Comparison of ENCODE assay signal across 2 cellular contexts in the genomic region with DNA sequence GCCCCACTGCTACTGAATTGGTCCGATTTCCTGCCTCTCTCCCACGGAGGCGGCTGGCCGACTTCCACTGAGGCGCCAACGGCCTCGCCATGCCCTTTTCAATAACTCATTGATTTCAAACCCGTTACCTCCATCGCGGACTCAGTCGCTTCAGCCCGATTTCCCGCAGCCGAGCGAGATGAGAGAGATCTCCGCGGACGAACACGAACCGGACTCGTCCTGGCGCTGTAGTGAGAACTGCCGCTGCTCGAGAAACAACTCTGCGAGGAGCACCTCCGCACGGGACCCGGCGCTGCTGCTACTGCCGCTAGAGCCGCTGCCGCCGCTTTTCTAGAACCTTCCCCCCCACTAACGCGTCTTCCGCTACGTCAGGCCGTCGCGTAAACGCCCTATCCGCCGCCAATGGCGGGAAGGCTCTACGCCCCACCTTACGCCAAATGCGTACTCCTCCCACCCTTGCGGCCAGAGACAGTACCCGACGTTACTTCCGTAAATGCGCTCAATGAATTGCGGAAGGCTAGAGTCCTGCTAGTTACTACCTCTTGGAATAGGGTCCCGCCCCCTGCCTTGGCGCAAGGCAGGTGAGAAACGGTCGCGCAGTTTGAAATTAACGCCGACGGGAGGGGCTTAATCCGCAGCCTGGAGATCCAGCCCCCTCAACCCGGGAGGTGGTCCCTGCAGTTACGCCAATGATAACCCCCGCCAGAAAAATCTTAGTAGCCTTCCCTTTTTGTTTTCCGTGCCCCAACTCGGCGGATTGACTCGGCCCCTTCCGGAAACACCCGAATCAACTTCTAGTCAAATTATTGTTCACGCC.
A peak's percentile ranks its signal among the peaks of the same experiment; 100 is the strongest.
TF ChIP-seq lines count a peak whose summit lies in the region.

A gene (minus strand): TSS at position 303 of the 817 bp plus-strand sequence. CDS start 169 bp downstream, at position 134.

TF ChIP-seq in IMR-90, 13 proteins besides CTCF, POLR2A, EP300 and RAD21:
- TF ChIP-seq NFE2L2 (IDR thresholded peaks at IDR 0.05; ENCODE audit: low read depth, low read length) (no peak), BHLHE40 (IDR thresholded peaks at IDR 0.05; ENCODE audit: low read depth, low read length) (peak; percentile 88), MAZ (IDR thresholded peaks at IDR 0.05; ENCODE audit: borderline replicate concordance, low read depth, low read length) (peak; percentile 21; the same call in 1 of the 2 replicates)

TF ChIP-seq in endothelial cell of umbilical vein, 7 proteins besides CTCF, POLR2A, EP300 and RAD21:
- TF ChIP-seq POLR2AphosphoS5 (IDR thresholded peaks at IDR 0.05; ENCODE audit: insufficient read depth, low read depth, low read length): peak; percentile 100
- TF ChIP-seq JUN (IDR thresholded peaks at IDR 0.05; ENCODE audit: borderline replicate concordance, insufficient read depth, insufficient read length, low read depth): no peak
- TF ChIP-seq FOS (IDR thresholded peaks at IDR 0.05; ENCODE audit: borderline replicate concordance, insufficient read depth, low read length): no peak
